21 cellular contexts compared by ENCODE assay signal in genomic region chr7:158255156-158255555, GRCh38.
DNase-seq lines count a peak whose midpoint lies in the region; ATAC-seq and TF ChIP-seq lines count a peak whose summit lies in the region.
"Had no signal": no experiment of that assay in that cellular context is flagged by ENCODE, and none has a peak within 500 bp of the region (broad histone marks: within the 10 kb centered on the region; RNA-seq: fewer than 3 reads in every experiment).

No MANE protein-coding gene starts in this region.

- H3K79me2 ChIP-seq in osteoblast (ENCODE audit: insufficient read depth, low read length), result no peaks in the 10 kb centered on the region

- H3K36me3 ChIP-seq in osteoblast (ENCODE audit: insufficient read depth, low read length), result no peaks in the 10 kb centered on the region

- H3K27me3 ChIP-seq in osteoblast (ENCODE audit: insufficient read depth, low read length), result no peaks in the 10 kb centered on the region

- POLR2A ChIA-PET in activated naive CD8-positive, alpha-beta T cell treated with anti-CD3 and anti-CD28 coated beads, Interleukin-2, amount 10 ng/mL, durations not matched to agents 7 days and 5 days (lab: Charles Lee), result no interaction called here

- no peaks in the 10 kb centered on the region for H3K36me3 Mint-ChIP-seq in activated naive CD8-positive, alpha-beta T cell treated with anti-CD3 and anti-CD28 coated beads, Interleukin-2, amount 10 ng/mL, durations not matched to agents 7 days and 5 days
- no peaks in the 10 kb centered on the region for H3K36me3 Mint-ChIP-seq in activated naive CD8-positive, alpha-beta T cell treated with anti-CD3 and anti-CD28 coated beads for 36 hours
- H3K36me3 Mint-ChIP-seq in glutamatergic neuron (ENCODE audit: unreplicated experiment), result peaks cover 8% of the 10 kb centered on the region
- no peaks in the 10 kb centered on the region for H3K36me3 Mint-ChIP-seq in type B pancreatic cell
- H3K36me3 Mint-ChIP-seq in progenitor cell of endocrine pancreas (ENCODE audit: insufficient read depth), result no peaks in the 10 kb centered on the region
- H3K36me3 Mint-ChIP-seq: CD8-positive, alpha-beta T cell; IgD-negative memory B cell had no signal

- DNase-seq in activated naive CD8-positive, alpha-beta T cell treated with anti-CD3 and anti-CD28 coated beads, Interleukin-2, amount 10 ng/mL, durations not matched to agents 7 days and 5 days, result peak; percentile 6
- no peak for DNase-seq in activated naive CD8-positive, alpha-beta T cell treated with anti-CD3 and anti-CD28 coated beads for 36 hours
- DNase-seq in glutamatergic neuron (peak; percentile 7), osteoblast (ENCODE audit: insufficient read length, low spot score, missing footprints) (peak; percentile 30), type B pancreatic cell (ENCODE audit: extremely low spot score, unreplicated experiment) (peak; percentile 36), cerebellar nuclear complex (lab: John Stamatoyannopoulos, UW) (no peak), progenitor cell of endocrine pancreas (ENCODE audit: low spot score, unreplicated experiment) (no peak)
- DNase-seq: AML-193, C1 segment of cervical spinal cord, HCEC 1CT, Karpas-422, MV-4-11, NCI-H1694, NCI-H2081, NCI-H2171, NCI-H345, NCI-H524, Right ventricle myocardium superior had no signal

- H2AFZ ChIP-seq in osteoblast (ENCODE audit: low read length), result no peak overlapping the region

- H4K20me1 ChIP-seq in osteoblast (ENCODE audit: insufficient read depth, low read length), result no peaks in the 10 kb centered on the region

- no peaks in the 10 kb centered on the region for H3K4me1 ChIP-seq in osteoblast (ENCODE audit: insufficient read depth, low read length)

- no peak overlapping the region for H3K27ac Mint-ChIP-seq in activated naive CD8-positive, alpha-beta T cell treated with anti-CD3 and anti-CD28 coated beads, Interleukin-2, amount 10 ng/mL, durations not matched to agents 7 days and 5 days
- H3K27ac Mint-ChIP-seq in activated naive CD8-positive, alpha-beta T cell treated with anti-CD3 and anti-CD28 coated beads for 36 hours, result no peak overlapping the region
- H3K27ac Mint-ChIP-seq in glutamatergic neuron (ENCODE audit: unreplicated experiment) (no peak overlapping the region), type B pancreatic cell (no peak overlapping the region), progenitor cell of endocrine pancreas (no peak overlapping the region)
- H3K27ac Mint-ChIP-seq: CD8-positive, alpha-beta T cell; IgD-negative memory B cell had no signal

- no peaks in the 10 kb centered on the region for H3K9me3 ChIP-seq in osteoblast (ENCODE audit: low read depth, low read length)

- H3K4me3 Mint-ChIP-seq in activated naive CD8-positive, alpha-beta T cell treated with anti-CD3 and anti-CD28 coated beads, Interleukin-2, amount 10 ng/mL, durations not matched to agents 7 days and 5 days, result no peak overlapping the region
- no peak overlapping the region for H3K4me3 Mint-ChIP-seq in activated naive CD8-positive, alpha-beta T cell treated with anti-CD3 and anti-CD28 coated beads for 36 hours
- H3K4me3 Mint-ChIP-seq in glutamatergic neuron (ENCODE audit: unreplicated experiment) (no peak overlapping the region), type B pancreatic cell (no peak overlapping the region), progenitor cell of endocrine pancreas (ENCODE audit: low read depth) (no peak overlapping the region)
- H3K4me3 Mint-ChIP-seq: CD8-positive, alpha-beta T cell; IgD-negative memory B cell had no signal

- H3K27ac ChIP-seq in osteoblast (ENCODE audit: low read depth, low read length), result no peak overlapping the region

- ATAC-seq in activated naive CD8-positive, alpha-beta T cell treated with anti-CD3 and anti-CD28 coated beads, Interleukin-2, amount 10 ng/mL, durations not matched to agents 7 days and 5 days (ENCODE audit: low read depth), result no peak
- ATAC-seq in HG02678 (IDR thresholded peaks at IDR 0.05; ENCODE audit: unreplicated experiment), result no peak
- ATAC-seq: CD8-positive, alpha-beta T cell had no signal

- H3K9me3 Mint-ChIP-seq in activated naive CD8-positive, alpha-beta T cell treated with anti-CD3 and anti-CD28 coated beads, Interleukin-2, amount 10 ng/mL, durations not matched to agents 7 days and 5 days, result peaks cover 2% of the 10 kb centered on the region
- H3K9me3 Mint-ChIP-seq in activated naive CD8-positive, alpha-beta T cell treated with anti-CD3 and anti-CD28 coated beads for 36 hours, result no peaks in the 10 kb centered on the region
- H3K9me3 Mint-ChIP-seq in glutamatergic neuron (ENCODE audit: unreplicated experiment), result peaks cover 14% of the 10 kb centered on the region
- no peaks in the 10 kb centered on the region for H3K9me3 Mint-ChIP-seq in type B pancreatic cell
- H3K9me3 Mint-ChIP-seq in progenitor cell of endocrine pancreas (ENCODE audit: low read depth), result no peaks in the 10 kb centered on the region
- H3K9me3 Mint-ChIP-seq: CD8-positive, alpha-beta T cell had no signal

- no peaks in the 10 kb centered on the region for H3K4me1 Mint-ChIP-seq in activated naive CD8-positive, alpha-beta T cell treated with anti-CD3 and anti-CD28 coated beads, Interleukin-2, amount 10 ng/mL, durations not matched to agents 7 days and 5 days
- no peaks in the 10 kb centered on the region for H3K4me1 Mint-ChIP-seq in activated naive CD8-positive, alpha-beta T cell treated with anti-CD3 and anti-CD28 coated beads for 36 hours
- no peaks in the 10 kb centered on the region for H3K4me1 Mint-ChIP-seq in glutamatergic neuron (ENCODE audit: low read depth, unreplicated experiment)
- peaks cover 1% of the 10 kb centered on the region for H3K4me1 Mint-ChIP-seq in type B pancreatic cell (ENCODE audit: unreplicated experiment)
- no peaks in the 10 kb centered on the region for H3K4me1 Mint-ChIP-seq in progenitor cell of endocrine pancreas (ENCODE audit: low read depth)
- H3K4me1 Mint-ChIP-seq: IgD-negative memory B cell had no signal

- no peak overlapping the region for H3K4me2 ChIP-seq in osteoblast (ENCODE audit: insufficient read depth, low read length)

- TF ChIP-seq CTCF in glutamatergic neuron (IDR thresholded peaks at IDR 0.05; ENCODE audit: partially characterized antibody, unreplicated experiment) (no peak), osteoblast (IDR thresholded peaks at IDR 0.05; ENCODE audit: extremely low read depth, low read depth, low read length) (no peak), type B pancreatic cell (conservative IDR thresholded peaks at IDR 0.05) (no peak), progenitor cell of endocrine pancreas (IDR thresholded peaks at IDR 0.05; ENCODE audit: unreplicated experiment) (no peak)

- H3K4me3 ChIP-seq in osteoblast (ENCODE audit: insufficient read depth, low read length), result no peak overlapping the region

- no peaks in the 10 kb centered on the region for H3K27me3 Mint-ChIP-seq in activated naive CD8-positive, alpha-beta T cell treated with anti-CD3 and anti-CD28 coated beads, Interleukin-2, amount 10 ng/mL, durations not matched to agents 7 days and 5 days
- H3K27me3 Mint-ChIP-seq in activated naive CD8-positive, alpha-beta T cell treated with anti-CD3 and anti-CD28 coated beads for 36 hours, result peaks cover 3% of the 10 kb centered on the region
- peaks cover 8% of the 10 kb centered on the region for H3K27me3 Mint-ChIP-seq in glutamatergic neuron (ENCODE audit: unreplicated experiment)
- H3K27me3 Mint-ChIP-seq in type B pancreatic cell, result no peaks in the 10 kb centered on the region
- peaks cover 5% of the 10 kb centered on the region for H3K27me3 Mint-ChIP-seq in progenitor cell of endocrine pancreas
- H3K27me3 Mint-ChIP-seq: IgD-negative memory B cell had no signal

Comparison
In these comparisons a context has a peak if more than half of its experiments do, and no peak if none do; other contexts are left out.
1. DNase-seq: peak in activated naive CD8-positive, alpha-beta T cell treated with anti-CD3 and anti-CD28 coated beads, Interleukin-2, amount 10 ng/mL, durations not matched to agents 7 days and 5 days (single experiment), glutamatergic neuron (single experiment), osteoblast (single experiment) and type B pancreatic cell (single experiment); none in activated naive CD8-positive, alpha-beta T cell treated with anti-CD3 and anti-CD28 coated beads for 36 hours (single experiment), cerebellar nuclear complex (0 of 2) and progenitor cell of endocrine pancreas (single experiment).